Comparison of ENCODE assay signal across 30 cellular contexts in genomic region chrY:3042905-3043304, GRCh38.
"Had no signal": no experiment of that assay in that cellular context is flagged by ENCODE, and none has a peak within 500 bp of the region (broad histone marks: within the 10 kb centered on the region; RNA-seq: fewer than 3 reads in every experiment).

No MANE protein-coding gene starts in this region.

- H3K27ac ChIP-seq: ascending aorta, brain microvascular endothelial cell, esophagus muscularis mucosa, foreskin keratinocyte, gastrocnemius medialis, heart left ventricle had no signal

- ATAC-seq: activated naive CD4-positive, alpha-beta T cell treated with anti-CD3 and anti-CD28 coated beads, Interleukin-2, amount 50 U/mL, for 72 hours; activated T-cell treated with anti-CD3 and anti-CD28 coated beads, Interleukin-2, amount 50 U/mL, for 72 hours; effector memory CD8-positive, alpha-beta T cell; foreskin keratinocyte; gastrocnemius medialis; heart left ventricle; T-helper 17 cell had no signal

- FAIRE-seq: bronchial epithelial cell, colon had no signal

- H3K27me3 ChIP-seq: ascending aorta, brain microvascular endothelial cell, esophagus muscularis mucosa, foreskin keratinocyte, gastrocnemius medialis, heart left ventricle had no signal

- H3K36me3 ChIP-seq: ascending aorta, brain microvascular endothelial cell, esophagus muscularis mucosa, gastrocnemius medialis, heart left ventricle had no signal

- H3K4me1 ChIP-seq: ascending aorta, esophagus muscularis mucosa, foreskin keratinocyte, gastrocnemius medialis, heart left ventricle had no signal

- H3K9me3 ChIP-seq: ascending aorta, esophagus muscularis mucosa, gastrocnemius medialis, heart left ventricle had no signal

- H3K4me3 ChIP-seq: ascending aorta, esophagus muscularis mucosa, gastrocnemius medialis, heart left ventricle had no signal

- DNase-seq: activated CD4-positive, alpha-beta memory T cell treated with anti-CD3 and anti-CD28 coated beads, Interleukin-2, amount 10 ng/mL, durations not matched to agents 7 days and 5 days; activated CD4-positive, alpha-beta T cell treated with anti-CD3 and anti-CD28 coated beads for 1 hour; activated CD4-positive, alpha-beta T cell treated with anti-CD3 and anti-CD28 coated beads for 4 hours; activated CD4-positive, alpha-beta T cell treated with anti-CD3 and anti-CD28 coated beads, Interleukin-2, amount 10 ng/mL, durations not matched to agents 7 days and 5 days; activated CD4-positive, alpha-beta T cell treated with anti-CD3 and anti-CD28 coated beads, Interleukin-2, amount 50 U/mL, for 4 hours; activated CD8-positive, alpha-beta memory T cell treated with anti-CD3 and anti-CD28 coated beads, Interleukin-2, amount 50 U/mL, for 48 hours; activated gamma-delta T cell; activated naive CD4-positive, alpha-beta T cell; activated naive CD4-positive, alpha-beta T cell treated with anti-CD3 and anti-CD28 coated beads, Interleukin-2, amount 10 ng/mL, durations not matched to agents 7 days and 5 days; activated naive CD8-positive, alpha-beta T cell treated with anti-CD3 and anti-CD28 coated beads, Interleukin-2, amount 10 ng/mL, durations not matched to agents 7 days and 5 days; activated T-cell treated with anti-CD3 and anti-CD28 coated beads for 4 hours; activated T-cell treated with anti-CD3 and anti-CD28 coated beads, Interleukin-2, amount 50 U/mL, for 24 hours; activated T-cell treated with anti-CD3 and anti-CD28 coated beads, Interleukin-2, amount 50 U/mL, for 72 hours; brain microvascular endothelial cell; cortex of kidney; dermis blood vessel endothelial cell; effector CD4-positive, alpha-beta T cell; effector memory CD8-positive, alpha-beta T cell; foreskin keratinocyte; gastrocnemius medialis; glutamatergic neuron; heart left ventricle; T-helper 1 cell; T-helper 17 cell; T1000 had no signal
